19 cellular contexts compared by ENCODE assay signal in genomic region chr10:13792011-13792410, GRCh38.
A peak's percentile ranks its signal among the peaks of the same experiment; 100 is the strongest.
DNase-seq lines count a peak whose midpoint lies in the region; ATAC-seq and TF ChIP-seq lines count a peak whose summit lies in the region.
"Had no signal": no experiment of that assay in that cellular context is flagged by ENCODE, and none has a peak within 500 bp of the region (broad histone marks: within the 10 kb centered on the region; RNA-seq: fewer than 3 reads in every experiment).

No MANE protein-coding gene starts in this region.

- ATAC-seq in Right ventricle myocardium superior (ENCODE audit: poor library complexity): peak; percentile 75
- no peak for ATAC-seq in natural killer cell treated with Interleukin-12 subunit alpha and Interleukin-12 subunit beta and Interleukin-15 and Interleukin-18, amount 100 ng/mL, for 72 hours
- ATAC-seq: activated CD8-positive, alpha-beta T cell treated with anti-CD3 and anti-CD28 coated beads for 36 hours; activated naive CD4-positive, alpha-beta T cell treated with anti-CD3 and anti-CD28 coated beads, Interleukin-2, amount 50 U/mL, for 72 hours; GM12878 had no signal

- no peak overlapping the region for H3K4me3 Mint-ChIP-seq in Calu3 (ENCODE audit: low read depth, unreplicated experiment)
- no peak overlapping the region for H3K4me3 Mint-ChIP-seq in neural crest cell
- no peak overlapping the region for H3K4me3 Mint-ChIP-seq in natural killer cell treated with Interleukin-12 subunit alpha and Interleukin-12 subunit beta and Interleukin-15 and Interleukin-18, amount 100 ng/mL, for 72 hours
- no peak overlapping the region for H3K4me3 Mint-ChIP-seq in endothelial cell (ENCODE audit: unreplicated experiment)
- H3K4me3 Mint-ChIP-seq: activated B cell treated with CpG ODN at 0.5 μM for 24 hours; activated CD8-positive, alpha-beta T cell treated with anti-CD3 and anti-CD28 coated beads for 36 hours; HFFc6; T-helper 2 cell treated with Interferon-gamma antibody and Interleukin-4, amounts not matched to agents 5 μg/mL and 100 μg/mL, for 36 hours had no signal

- H3K27me3 Mint-ChIP-seq in Calu3 (ENCODE audit: unreplicated experiment) (peaks cover 13% of the 10 kb centered on the region), neural crest cell (ENCODE audit: low read depth) (no peaks in the 10 kb centered on the region), endothelial cell (ENCODE audit: unreplicated experiment) (no peaks in the 10 kb centered on the region)
- no peaks in the 10 kb centered on the region for H3K27me3 Mint-ChIP-seq in natural killer cell treated with Interleukin-12 subunit alpha and Interleukin-12 subunit beta and Interleukin-15 and Interleukin-18, amount 100 ng/mL, for 72 hours
- H3K27me3 Mint-ChIP-seq: activated B cell treated with CpG ODN at 0.5 μM for 24 hours; activated CD8-positive, alpha-beta T cell treated with anti-CD3 and anti-CD28 coated beads for 36 hours had no signal

- intact Hi-C loops in Calu3 (cut with micrococcal nuclease; ENCODE audit: unreplicated experiment): no loop called here
- intact Hi-C loops in Right ventricle myocardium superior (cut with DNase I): loop anchor here (5.0 to 10.0 kb wide), 2 partner anchors 100 to 203 kb away; no protein-coding TSS in a partner anchor

- TF ChIP-seq CTCF in Calu3 (IDR thresholded peaks at IDR 0.05; ENCODE audit: unreplicated experiment) (no peak), neural crest cell (conservative IDR thresholded peaks at IDR 0.05) (no peak), endothelial cell (IDR thresholded peaks at IDR 0.05; ENCODE audit: unreplicated experiment) (no peak)

- CTCF ChIA-PET in Calu3 (lab: Charles Lee): no interaction called here

- BruUV-seq in Calu3 (replicated peaks; lab: Mats Ljungman, UMichigan): no TSS peak

- H3K4me1 Mint-ChIP-seq in Calu3 (ENCODE audit: low read depth, unreplicated experiment) (peaks cover 9% of the 10 kb centered on the region), neural crest cell (peaks cover 8% of the 10 kb centered on the region), endothelial cell (ENCODE audit: unreplicated experiment) (peaks cover 14% of the 10 kb centered on the region)
- peaks cover 18 to 23% of the 10 kb centered on the region in 2 donors for H3K4me1 Mint-ChIP-seq in natural killer cell treated with Interleukin-12 subunit alpha and Interleukin-12 subunit beta and Interleukin-15 and Interleukin-18, amount 100 ng/mL, for 72 hours (ENCODE audit: low read depth in 2 of 2)

- DNase-seq in Calu3: peak; percentile 19
- DNase-seq in NCI-H2029 treated with DMSO at 0.1 percent for 48 hours (lab: John Stamatoyannopoulos, UW): peak; percentile 64
- DNase-seq in Right ventricle myocardium superior: peak; percentile 86
- no peak for DNase-seq in neural crest cell (ENCODE audit: low read depth, low spot score)
- no peak for DNase-seq in natural killer cell treated with Interleukin-12 subunit alpha and Interleukin-12 subunit beta and Interleukin-15 and Interleukin-18, amount 100 ng/mL, for 72 hours (ENCODE audit: low spot score)
- no peak for DNase-seq in NCI-H526 treated with DMSO at 0.1 percent for 48 hours (lab: John Stamatoyannopoulos, UW)
- DNase-seq in endothelial cell (ENCODE audit: low spot score): no peak
- DNase-seq in iPS-NIHi11 (ENCODE audit: low spot score): no peak
- DNase-seq: activated B cell treated with CpG ODN at 0.5 μM for 24 hours; activated CD8-positive, alpha-beta T cell treated with anti-CD3 and anti-CD28 coated beads for 36 hours; activated T-cell treated with anti-CD3 and anti-CD28 coated beads, Interleukin-2, amount 50 U/mL, for 48 hours; dermis blood vessel endothelial cell; HFFc6; NCI-H146; NCI-H524; stimulated activated CD4-positive, alpha-beta T cell treated with anti-CD3 and anti-CD28 coated beads, Interleukin-1b, Interleukin-23, amount 100 ng/mL, for 48 hours had no signal

- H3K27ac Mint-ChIP-seq in Calu3 (ENCODE audit: unreplicated experiment) (no peak overlapping the region), neural crest cell (ENCODE audit: unreplicated experiment) (peak overlapping the region; percentile 85), endothelial cell (ENCODE audit: unreplicated experiment) (no peak overlapping the region)
- H3K27ac Mint-ChIP-seq in natural killer cell treated with Interleukin-12 subunit alpha and Interleukin-12 subunit beta and Interleukin-15 and Interleukin-18, amount 100 ng/mL, for 72 hours: no peak overlapping the region
- H3K27ac Mint-ChIP-seq: activated B cell treated with CpG ODN at 0.5 μM for 24 hours; activated CD8-positive, alpha-beta T cell treated with anti-CD3 and anti-CD28 coated beads for 36 hours; activated naive CD4-positive, alpha-beta T cell treated with anti-CD3 and anti-CD28 coated beads, Interleukin-2, amount 50 U/mL, for 72 hours; HFFc6; T-helper 2 cell treated with Interferon-gamma antibody and Interleukin-4, amounts not matched to agents 5 μg/mL and 100 μg/mL, for 36 hours had no signal

- H3K9me3 Mint-ChIP-seq in Calu3 (ENCODE audit: low read depth, unreplicated experiment): no peaks in the 10 kb centered on the region
- no peaks in the 10 kb centered on the region for H3K9me3 Mint-ChIP-seq in neural crest cell
- H3K9me3 Mint-ChIP-seq in natural killer cell treated with Interleukin-12 subunit alpha and Interleukin-12 subunit beta and Interleukin-15 and Interleukin-18, amount 100 ng/mL, for 72 hours: no peaks in the 10 kb centered on the region
- H3K9me3 Mint-ChIP-seq in endothelial cell (ENCODE audit: unreplicated experiment): no peaks in the 10 kb centered on the region
- H3K9me3 Mint-ChIP-seq: activated B cell treated with CpG ODN at 0.5 μM for 24 hours; activated CD8-positive, alpha-beta T cell treated with anti-CD3 and anti-CD28 coated beads for 36 hours; activated naive CD4-positive, alpha-beta T cell treated with anti-CD3 and anti-CD28 coated beads, Interleukin-2, amount 50 U/mL, for 72 hours; HFFc6; T-helper 2 cell treated with Interferon-gamma antibody and Interleukin-4, amounts not matched to agents 5 μg/mL and 100 μg/mL, for 36 hours had no signal

- H3K36me3 Mint-ChIP-seq in Calu3 (ENCODE audit: insufficient read depth, unreplicated experiment) (no peaks in the 10 kb centered on the region), neural crest cell (ENCODE audit: low read depth) (peaks cover 8% of the 10 kb centered on the region), endothelial cell (ENCODE audit: low read depth, unreplicated experiment) (peaks cover 18% of the 10 kb centered on the region)
- no peaks in the 10 kb centered on the region for H3K36me3 Mint-ChIP-seq in natural killer cell treated with Interleukin-12 subunit alpha and Interleukin-12 subunit beta and Interleukin-15 and Interleukin-18, amount 100 ng/mL, for 72 hours
- H3K36me3 Mint-ChIP-seq: activated naive CD4-positive, alpha-beta T cell treated with anti-CD3 and anti-CD28 coated beads, Interleukin-2, amount 50 U/mL, for 72 hours had no signal

Comparison
In these comparisons a context has a peak if more than half of its experiments do, and no peak if none do; other contexts are left out.
1. DNase-seq: peak in Calu3 (single experiment), NCI-H2029 treated with DMSO at 0.1 percent for 48 hours (single experiment) and Right ventricle myocardium superior (single experiment); none in neural crest cell (single experiment), natural killer cell treated with Interleukin-12 subunit alpha and Interleukin-12 subunit beta and Interleukin-15 and Interleukin-18, amount 100 ng/mL, for 72 hours (single experiment), NCI-H526 treated with DMSO at 0.1 percent for 48 hours (single experiment), endothelial cell (single experiment) and iPS-NIHi11 (single experiment).